In the genomic region with DNA sequence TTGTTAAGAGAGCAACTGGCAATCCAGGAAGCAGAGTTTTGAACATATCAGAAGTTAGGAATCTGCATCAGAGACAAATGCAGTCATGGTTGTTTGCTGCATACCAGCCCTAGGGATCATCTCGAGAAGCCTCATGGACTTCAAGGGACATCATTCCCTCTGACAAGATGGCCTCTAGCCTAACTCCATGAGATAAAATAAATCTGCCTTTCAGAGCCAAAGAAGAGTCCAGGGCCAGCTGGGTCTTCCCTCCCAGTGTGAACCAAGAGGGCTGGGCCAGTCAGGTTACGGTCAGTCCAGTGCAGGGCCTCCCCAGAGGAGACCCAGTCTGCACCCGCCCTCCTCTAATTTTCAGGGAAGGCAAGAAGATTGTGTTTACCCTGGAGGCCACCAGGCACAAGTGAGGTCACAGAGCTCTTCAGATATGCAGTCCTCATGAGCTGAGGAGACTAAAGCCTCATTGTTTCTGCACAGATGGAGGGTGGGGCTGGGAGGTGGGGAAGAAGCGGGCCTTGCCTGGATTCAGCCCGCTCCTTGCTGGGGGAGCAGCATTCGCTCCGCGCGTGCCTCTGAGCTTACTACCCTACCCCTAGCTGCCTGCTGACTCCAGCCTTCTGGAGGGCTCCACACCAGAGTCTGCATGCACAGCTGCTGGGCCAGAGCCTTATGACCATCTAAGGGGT, we compare ENCODE assay signal across 8 cellular contexts. TPM values are rescaled to one million over a fixed set of nuclear protein-coding genes. Genes with fewer than 3 reads are reported as not detected.
DNase-seq lines count a peak whose midpoint lies in the region; ATAC-seq and TF ChIP-seq lines count a peak whose summit lies in the region.

No MANE protein-coding gene starts in this region.

- no peak overlapping the region for H3K4me3 ChIP-seq in Caco-2 (ENCODE audit: low read depth, low read length)
- H3K4me3 ChIP-seq in fibroblast of the aortic adventitia (ENCODE audit: low read depth, low read length) = no peak overlapping the region

- peaks cover 7% of the 10 kb centered on the region for H3K36me3 ChIP-seq in Caco-2 (ENCODE audit: control insufficient read depth, insufficient read depth, low read length)

- no peak for ATAC-seq in HG02840 (IDR thresholded peaks at IDR 0.05; ENCODE audit: low FRiP score, unreplicated experiment)

- no peaks in the 10 kb centered on the region for H3K9me3 Mint-ChIP-seq in Caco-2 (ENCODE audit: unreplicated experiment)
- no peaks in the 10 kb centered on the region for H3K9me3 Mint-ChIP-seq in neural crest cell

- H3K4me1 Mint-ChIP-seq in Caco-2 (ENCODE audit: low read depth, unreplicated experiment) (peaks cover 40% of the 10 kb centered on the region), neural crest cell (peaks cover 19% of the 10 kb centered on the region)

- POLR2A ChIA-PET in Caco-2 (lab: Charles Lee) = interaction anchor here (0.5 to 0.9 kb wide), 2 partner anchors 12 to 55 kb away, joined by 3 read pairs; no protein-coding TSS in a partner anchor

- no peaks in the 10 kb centered on the region for H3K27me3 ChIP-seq in Caco-2 (replicated peaks; ENCODE audit: control insufficient read depth, insufficient read depth, low read length)

- H3K4me3 Mint-ChIP-seq in Caco-2 (ENCODE audit: unreplicated experiment) (peak overlapping the region; percentile 11), neural crest cell (peak overlapping the region; percentile 19)

- no peaks in the 10 kb centered on the region for H3K9me3 ChIP-seq in Caco-2

- CTCF ChIA-PET in Caco-2 (lab: Charles Lee) = interaction anchor here (0.7 to 1.4 kb wide), 7 partner anchors 15 to 67 kb away, joined by 3 to 4 read pairs (median 3); no protein-coding TSS in a partner anchor

- H3K36me3 Mint-ChIP-seq in Caco-2 (ENCODE audit: insufficient read depth, unreplicated experiment) (peaks cover 80% of the 10 kb centered on the region), neural crest cell (ENCODE audit: low read depth) (peaks cover 32% of the 10 kb centered on the region)

- intact Hi-C loops in Caco-2 (cut with micrococcal nuclease; ENCODE audit: unreplicated experiment) = no loop called here

- peak overlapping the region; percentile 85 for H3K27ac Mint-ChIP-seq in Caco-2 (ENCODE audit: unreplicated experiment)
- peak overlapping the region; percentile 84 for H3K27ac Mint-ChIP-seq in neural crest cell (ENCODE audit: unreplicated experiment)

- no TSS peak for BruUV-seq in Caco-2 (replicated peaks; lab: Mats Ljungman, UMichigan)

- DNase-seq in Caco-2 = peak; percentile 76 to 91
- DNase-seq in NCI-H510A treated with DMSO at 0.1 percent for 48 hours (lab: John Stamatoyannopoulos, UW) = peak; percentile 49
- peak; percentile 54 for DNase-seq in fibroblast of the aortic adventitia (ENCODE audit: low read depth)
- peak; percentile 25 for DNase-seq in neural crest cell (ENCODE audit: low read depth, low spot score)
- no peak for DNase-seq in glomerular visceral epithelial cell (ENCODE audit: extremely low spot score)
- DNase-seq in RKO (ENCODE audit: low spot score) = no peak
- DNase-seq in DMS153 (lab: John Stamatoyannopoulos, UW) = no peak

- TF ChIP-seq CTCF in Caco-2 (IDR thresholded peaks at IDR 0.05; ENCODE audit: insufficient read depth in 1 of 2, low read depth in 1 of 2, low read length in 1 of 2, severe bottlenecking in 1 of 2, unreplicated experiment in 1 of 2) = no peak
- TF ChIP-seq CTCF in fibroblast of the aortic adventitia (IDR thresholded peaks at IDR 0.05; ENCODE audit: insufficient read depth, low read length) = no peak
- no peak for TF ChIP-seq CTCF in neural crest cell (conservative IDR thresholded peaks at IDR 0.05)

- H3K4me1 ChIP-seq in Caco-2 = peaks cover 67% of the 10 kb centered on the region

- H3K27me3 Mint-ChIP-seq in Caco-2 (ENCODE audit: insufficient read depth, unreplicated experiment) = no peaks in the 10 kb centered on the region
- no peaks in the 10 kb centered on the region for H3K27me3 Mint-ChIP-seq in neural crest cell (ENCODE audit: low read depth)

RNA-seq across cellular contexts. Expression of a gene that starts 52.8 kb away (rescaled TPM):
- total RNA-seq in Caco-2 (2022) = 151 and 157 TPM in 2 replicates
- total RNA-seq in fibroblast of the aortic adventitia (ENCODE audit: low replicate concordance) = 456 and 481 TPM in 2 replicates
- total RNA-seq in neural crest cell = 95.0 and 98.6 TPM in 2 replicates

Comparison
In these comparisons a context has a peak if more than half of its experiments do, and no peak if none do; other contexts are left out.
1. DNase-seq: peak in Caco-2 (2 of 2), NCI-H510A treated with DMSO at 0.1 percent for 48 hours (single experiment), fibroblast of the aortic adventitia (single experiment) and neural crest cell (single experiment); none in glomerular visceral epithelial cell (single experiment), RKO (single experiment) and DMS153 (single experiment).